Comparison of ENCODE assay signal across 20 cellular contexts in genomic region chr17:41848788-41849187, GRCh38. TPM values are rescaled to one million over a fixed set of nuclear protein-coding genes. Genes with fewer than 3 reads are reported as not detected.
DNase-seq lines count a peak whose midpoint lies in the region; ATAC-seq and TF ChIP-seq lines count a peak whose summit lies in the region.
"Had no signal": no experiment of that assay in that cellular context is flagged by ENCODE, and none has a peak within 500 bp of the region (broad histone marks: within the 10 kb centered on the region; RNA-seq: fewer than 3 reads in every experiment).

No MANE protein-coding gene starts in this region.

- POLR2A ChIA-PET in activated B cell treated with CpG ODN at 0.5 μM for 24 hours (lab: Charles Lee): interaction anchor here (2.2 kb wide), 1 partner anchor 16 kb away, joined by 7 read pairs; the partner anchor contains the start of gene KLHL11

- no peaks in the 10 kb centered on the region for H3K9me3 Mint-ChIP-seq in activated B cell treated with CpG ODN at 0.5 μM for 24 hours

- no peak for ATAC-seq in activated B cell treated with CpG ODN at 0.5 μM for 24 hours (ENCODE audit: low read depth)
- no peak for ATAC-seq in GM18909 (IDR thresholded peaks at IDR 0.05; ENCODE audit: poor library complexity, unreplicated experiment)
- no peak for ATAC-seq in GM19351 (IDR thresholded peaks at IDR 0.05; ENCODE audit: unreplicated experiment)

- H3K36me3 ChIP-seq in thymus (ENCODE audit: control insufficient read depth, insufficient read depth): peaks cover 8% of the 10 kb centered on the region

- H3K4me1 Mint-ChIP-seq in activated B cell treated with CpG ODN at 0.5 μM for 24 hours: peaks cover 40% of the 10 kb centered on the region

- H3K27ac Mint-ChIP-seq in activated B cell treated with CpG ODN at 0.5 μM for 24 hours: peak overlapping the region; percentile 42

- CTCF ChIA-PET in activated B cell treated with CpG ODN at 0.5 μM for 24 hours (lab: Charles Lee): interaction anchor here (1.6 kb wide), 1 partner anchor 267 kb away, joined by 3 read pairs; no protein-coding TSS in a partner anchor

- intact Hi-C loops in activated B cell treated with CpG ODN at 0.5 μM for 24 hours (cut with micrococcal nuclease): no loop called here

- peaks cover 16% of the 10 kb centered on the region for H3K36me3 Mint-ChIP-seq in activated B cell treated with CpG ODN at 0.5 μM for 24 hours (ENCODE audit: low read depth)

- no peaks in the 10 kb centered on the region for H3K27me3 ChIP-seq in thymus (ENCODE audit: control insufficient read depth, insufficient read depth)
- H3K27me3 ChIP-seq: MG63, Peyer's patch had no signal

- no peaks in the 10 kb centered on the region for H3K27me3 Mint-ChIP-seq in activated B cell treated with CpG ODN at 0.5 μM for 24 hours

- peak overlapping the region; percentile 40 for H3K27ac ChIP-seq in thymus (ENCODE audit: low read depth)
- H3K27ac ChIP-seq: 22Rv1, KMS-11, Peyer's patch had no signal

- H3K4me1 ChIP-seq in thymus (ENCODE audit: control insufficient read depth, insufficient read depth, low read length): no peaks in the 10 kb centered on the region
- H3K4me1 ChIP-seq: Peyer's patch had no signal

- TF ChIP-seq CTCF in activated B cell treated with CpG ODN at 0.5 μM for 24 hours (IDR thresholded peaks at IDR 0.05): no peak
- no peak for TF ChIP-seq CTCF in fibroblast of the aortic adventitia (IDR thresholded peaks at IDR 0.05; ENCODE audit: insufficient read depth, low read length)

- no peaks in the 10 kb centered on the region for H3K9me3 ChIP-seq in thymus (ENCODE audit: control insufficient read depth)
- H3K9me3 ChIP-seq: MG63, Peyer's patch had no signal

- H3K4me3 ChIP-seq in fibroblast of the aortic adventitia (ENCODE audit: low read depth, low read length) (no peak overlapping the region), thymus (ENCODE audit: low read length) (no peak overlapping the region)
- H3K4me3 ChIP-seq: MG63, Peyer's patch had no signal

- DNase-seq in DMS79 treated with DMSO at 0.1 percent for 48 hours (lab: John Stamatoyannopoulos, UW): peak; percentile 30
- no peak for DNase-seq in DMS79 (lab: John Stamatoyannopoulos, UW)
- no peak for DNase-seq in activated B cell treated with CpG ODN at 0.5 μM for 24 hours
- DNase-seq in fibroblast of the aortic adventitia (ENCODE audit: low read depth): peak; percentile 13
- DNase-seq in DMS 273 (lab: John Stamatoyannopoulos, UW; ENCODE audit: unreplicated experiment): no peak
- DNase-seq: C1 segment of cervical spinal cord, COR-L47, GDM1, MG63, NCI-H1092 treated with DMSO at 0.1 percent for 48 hours, NCI-H187 treated with DMSO at 0.1 percent for 48 hours, NCI-H2171, NCI-H82, Peyer's patch, Right ventricle myocardium superior had no signal

- 96% methylated on average over 4 of the region's 4 CpGs for WGBS in thymus

- no peak overlapping the region for H3K4me3 Mint-ChIP-seq in activated B cell treated with CpG ODN at 0.5 μM for 24 hours

RNA-seq across cellular contexts. Expression of gene KLHL10, which starts 11.2 kb away (rescaled TPM):
- not detected in 2 replicates for total RNA-seq in activated B cell treated with CpG ODN at 0.5 μM for 24 hours
- total RNA-seq in fibroblast of the aortic adventitia (ENCODE audit: low replicate concordance): 0.09 and 0.90 TPM in 2 replicates
- 0.14 TPM for polyA plus RNA-seq in thymus
- total RNA-seq: Peyer's patch, Right ventricle myocardium superior had no signal

RNA-seq across cellular contexts. Expression of gene NT5C3B, which starts 12.8 kb away (rescaled TPM):
- total RNA-seq in activated B cell treated with CpG ODN at 0.5 μM for 24 hours: 38.7 and 41.0 TPM in 2 replicates
- total RNA-seq in fibroblast of the aortic adventitia (ENCODE audit: low replicate concordance): 38.5 and 93.2 TPM in 2 replicates
- polyA plus RNA-seq in thymus: 57.3 TPM

RNA-seq across cellular contexts. Expression of gene KLHL11, which starts 16.4 kb away (rescaled TPM):
- total RNA-seq in activated B cell treated with CpG ODN at 0.5 μM for 24 hours: 13.6 and 17.3 TPM in 2 replicates
- total RNA-seq in fibroblast of the aortic adventitia (ENCODE audit: low replicate concordance): 29.0 and 30.4 TPM in 2 replicates
- polyA plus RNA-seq in thymus: 0.98 TPM

RNA-seq across cellular contexts. Expression of gene FKBP10, which starts 36.0 kb away (rescaled TPM):
- total RNA-seq in activated B cell treated with CpG ODN at 0.5 μM for 24 hours (0.54 and 0.86 TPM in 2 replicates), fibroblast of the aortic adventitia (ENCODE audit: low replicate concordance) (187 and 270 TPM in 2 replicates)
- polyA plus RNA-seq in thymus: 9.6 TPM

RNA-seq across cellular contexts. Expression of gene P3H4, which starts 37.0 kb away (rescaled TPM):
- total RNA-seq in activated B cell treated with CpG ODN at 0.5 μM for 24 hours: 0.76 and 1.9 TPM in 2 replicates
- 30.2 and 35.5 TPM in 2 replicates for total RNA-seq in fibroblast of the aortic adventitia (ENCODE audit: low replicate concordance)
- 4.8 TPM for polyA plus RNA-seq in thymus

Comparison
In these comparisons a context has a peak if more than half of its experiments do, and no peak if none do; other contexts are left out.
1. DNase-seq: peak in DMS79 treated with DMSO at 0.1 percent for 48 hours (single experiment) and fibroblast of the aortic adventitia (single experiment); none in DMS79 (single experiment), activated B cell treated with CpG ODN at 0.5 μM for 24 hours (single experiment) and DMS 273 (single experiment).